14 cellular contexts compared by ENCODE assay signal in genomic region chr9:131954299-131954698, GRCh38.
DNase-seq lines count a peak whose midpoint lies in the region; ATAC-seq, FAIRE-seq and TF ChIP-seq lines count a peak whose summit lies in the region.
"Had no signal": no experiment of that assay in that cellular context is flagged by ENCODE, and none has a peak within 500 bp of the region (broad histone marks: within the 10 kb centered on the region; RNA-seq: fewer than 3 reads in every experiment).

No MANE protein-coding gene starts in this region.

- H3K4me3 Mint-ChIP-seq in glutamatergic neuron (ENCODE audit: unreplicated experiment), result no peak overlapping the region
- H3K4me3 Mint-ChIP-seq: activated naive CD8-positive, alpha-beta T cell treated with anti-CD3 and anti-CD28 coated beads, Interleukin-2, amount 10 ng/mL, durations not matched to agents 7 days and 5 days had no signal

- TF ChIP-seq CTCF in D721Med (IDR thresholded peaks at IDR 0.05; ENCODE audit: insufficient read depth, missing control alignments), result peak; percentile 31
- TF ChIP-seq CTCF in GM12875 (IDR thresholded peaks at IDR 0.05; ENCODE audit: borderline replicate concordance, insufficient read depth, low read depth, low read length), result peak; percentile 52
- peak; percentile 27 for TF ChIP-seq CTCF in glutamatergic neuron (IDR thresholded peaks at IDR 0.05; ENCODE audit: partially characterized antibody, unreplicated experiment)
- no peak for TF ChIP-seq CTCF in uterus (IDR thresholded peaks at IDR 0.05)

- no peaks in the 10 kb centered on the region for H3K9me3 Mint-ChIP-seq in glutamatergic neuron (ENCODE audit: unreplicated experiment)
- H3K9me3 Mint-ChIP-seq: activated naive CD8-positive, alpha-beta T cell treated with anti-CD3 and anti-CD28 coated beads, Interleukin-2, amount 10 ng/mL, durations not matched to agents 7 days and 5 days had no signal

- ATAC-seq in left cardiac atrium (no peak), GM21447 (IDR thresholded peaks at IDR 0.05; ENCODE audit: unreplicated experiment) (no peak), HG03097 (IDR thresholded peaks at IDR 0.05; ENCODE audit: low FRiP score, unreplicated experiment) (no peak)
- ATAC-seq: left ventricle myocardium superior had no signal

- intact Hi-C loops in uterus (cut with DNase I; ENCODE audit: low total_unique reads), result no loop called here
- intact Hi-C loops in left cardiac atrium (cut with DNase I), result no loop called here

- H3K4me3 ChIP-seq in GM12875 (ENCODE audit: low read depth, low read length) (no peak overlapping the region), uterus (no peak overlapping the region)
- H3K4me3 ChIP-seq: Peyer's patch had no signal

- DNase-seq in D721Med (ENCODE audit: insufficient read length, low spot score), result no peak
- peak; percentile 1 for DNase-seq in OCI-M1 (lab: John Stamatoyannopoulos, UW)
- no peak for DNase-seq in glutamatergic neuron
- no peak for DNase-seq in uterus
- DNase-seq in left cardiac atrium, result no peak
- DNase-seq: activated CD4-positive, alpha-beta T cell treated with anti-CD3 and anti-CD28 coated beads for 48 hours; activated naive CD8-positive, alpha-beta T cell treated with anti-CD3 and anti-CD28 coated beads, Interleukin-2, amount 10 ng/mL, durations not matched to agents 7 days and 5 days; left ventricle myocardium superior; Peyer's patch; retina had no signal

- no peaks in the 10 kb centered on the region for H3K4me1 ChIP-seq in uterus
- H3K4me1 ChIP-seq: Peyer's patch had no signal

- no peak overlapping the region for H3K27ac Mint-ChIP-seq in glutamatergic neuron (ENCODE audit: unreplicated experiment)
- H3K27ac Mint-ChIP-seq: activated naive CD8-positive, alpha-beta T cell treated with anti-CD3 and anti-CD28 coated beads, Interleukin-2, amount 10 ng/mL, durations not matched to agents 7 days and 5 days had no signal

- no peaks in the 10 kb centered on the region for H3K9me3 ChIP-seq in uterus
- H3K9me3 ChIP-seq: Peyer's patch had no signal

- H3K27me3 ChIP-seq in uterus, result no peaks in the 10 kb centered on the region
- H3K27me3 ChIP-seq: Peyer's patch had no signal

- peaks cover 3% of the 10 kb centered on the region for H3K27me3 Mint-ChIP-seq in glutamatergic neuron (ENCODE audit: unreplicated experiment)
- H3K27me3 Mint-ChIP-seq: activated naive CD8-positive, alpha-beta T cell treated with anti-CD3 and anti-CD28 coated beads, Interleukin-2, amount 10 ng/mL, durations not matched to agents 7 days and 5 days had no signal

- FAIRE-seq in D721Med (lab: Jason Lieb, UNC), result no peak
- FAIRE-seq: G401.6 had no signal

- no peak overlapping the region for H3K27ac ChIP-seq in uterus
- H3K27ac ChIP-seq: Peyer's patch had no signal

- TF ChIP-seq POLR2A in uterus (IDR thresholded peaks at IDR 0.05), result no peak

- no peaks in the 10 kb centered on the region for H3K36me3 ChIP-seq in uterus
- H3K36me3 ChIP-seq: Peyer's patch had no signal

- H3K36me3 Mint-ChIP-seq in glutamatergic neuron (ENCODE audit: unreplicated experiment), result no peaks in the 10 kb centered on the region

- peaks cover 10% of the 10 kb centered on the region for H3K4me1 Mint-ChIP-seq in glutamatergic neuron (ENCODE audit: low read depth, unreplicated experiment)
- H3K4me1 Mint-ChIP-seq: activated naive CD8-positive, alpha-beta T cell treated with anti-CD3 and anti-CD28 coated beads, Interleukin-2, amount 10 ng/mL, durations not matched to agents 7 days and 5 days had no signal

Comparison
In these comparisons a context has a peak if more than half of its experiments do, and no peak if none do; other contexts are left out.
1. CTCF ChIP-seq: peak in D721Med (single experiment), GM12875 (single experiment) and glutamatergic neuron (single experiment); none in uterus (0 of 4).